8 cellular contexts compared by ENCODE assay signal in the genomic region with DNA sequence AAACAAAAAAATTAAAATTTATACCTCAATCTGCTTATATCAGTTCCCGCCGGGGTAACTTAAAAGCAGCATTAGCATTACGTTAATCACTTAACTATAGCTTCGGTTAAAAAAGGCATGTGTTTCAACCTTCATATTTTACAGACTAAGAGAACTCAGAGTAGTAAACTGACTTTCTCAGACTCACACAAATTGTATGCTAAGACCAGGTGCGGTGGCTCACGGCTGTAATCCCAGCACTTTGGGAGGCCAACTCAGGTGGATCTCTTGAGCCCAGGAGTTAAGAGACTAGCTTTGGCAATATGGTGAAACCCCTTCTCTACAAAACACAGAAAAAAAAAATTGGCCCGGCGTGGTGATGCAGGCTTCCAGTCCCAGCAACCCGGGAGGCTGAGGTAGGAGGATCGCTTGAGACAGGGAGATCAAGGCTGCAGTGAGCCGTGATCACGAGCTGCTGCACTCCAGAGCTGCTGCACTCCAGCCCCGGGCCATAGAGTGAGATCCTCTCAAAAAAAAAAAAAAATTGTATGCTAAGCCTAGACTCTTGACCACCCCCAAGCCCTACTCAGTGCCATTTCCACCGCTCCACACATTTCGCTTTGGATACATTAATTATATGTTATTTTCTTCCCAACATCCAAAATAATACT. TPM values are rescaled to one million over a fixed set of nuclear protein-coding genes. Genes with fewer than 3 reads are reported as not detected.
A peak's percentile ranks its signal among the peaks of the same experiment; 100 is the strongest.
DNase-seq lines count a peak whose midpoint lies in the region; ATAC-seq and TF ChIP-seq lines count a peak whose summit lies in the region.

No MANE protein-coding gene starts in this region.

- no peak overlapping the region for H2AFZ ChIP-seq in fibroblast of lung (ENCODE audit: low read length)

- peaks cover 64% of the 10 kb centered on the region for H3K4me1 Mint-ChIP-seq in T-helper 1 cell treated with Interleukin-12 subunit alpha and Interleukin-12 subunit beta and Interleukin-4 antibody, amounts not matched to agents 30 μg/mL and 1 μg/mL, for 36 hours (ENCODE audit: low read depth)

- H3K27ac ChIP-seq in fibroblast of lung (ENCODE audit: insufficient read depth, low read length) (peak overlapping the region; percentile 95), skeletal muscle tissue (ENCODE audit: low read depth, low read length) (peak overlapping the region; percentile 99)

- H4K20me1 ChIP-seq in fibroblast of lung (ENCODE audit: control insufficient read depth, extremely low read depth, insufficient read depth, low read length), result no peaks in the 10 kb centered on the region

- peak; percentile 27 for DNase-seq in NCI-H510A treated with DMSO at 0.1 percent for 48 hours (lab: John Stamatoyannopoulos, UW)
- DNase-seq in NCI-H510A (lab: John Stamatoyannopoulos, UW), result no peak
- DNase-seq in fibroblast of lung (ENCODE audit: low read depth in 2 of 2), result peak in 1 of 2 donors; percentile 26
- no peak for DNase-seq in dedifferentiated amniotic fluid mesenchymal stem cell (ENCODE audit: extremely low spot score)
- no peak for DNase-seq in LoVo (ENCODE audit: low spot score)

- ATAC-seq in GM18861 (IDR thresholded peaks at IDR 0.05; ENCODE audit: unreplicated experiment), result no peak

- TF ChIP-seq CTCF in fibroblast of lung (conservative IDR thresholded peaks at IDR 0.05 in 1 of 2, IDR thresholded peaks at IDR 0.05 in 1 of 2; ENCODE audit: low read depth in 1 of 2, low read length in 2 of 2), result no peak

- H3K27me3 ChIP-seq in fibroblast of lung (ENCODE audit: control insufficient read depth, insufficient read depth, low read length) (no peaks in the 10 kb centered on the region), skeletal muscle tissue (ENCODE audit: control insufficient read depth in 3 of 3, insufficient read depth in 3 of 3, low read length in 3 of 3) (no peaks in the 10 kb centered on the region)

- H3K36me3 ChIP-seq in fibroblast of lung (ENCODE audit: control insufficient read depth, insufficient read depth, low read length) (no peaks in the 10 kb centered on the region), skeletal muscle tissue (ENCODE audit: control insufficient read depth in 3 of 3, insufficient read depth in 3 of 3, low read length in 3 of 3) (no peaks in the 10 kb centered on the region)

- peaks cover 7% of the 10 kb centered on the region for H3K36me3 Mint-ChIP-seq in T-helper 1 cell treated with Interleukin-12 subunit alpha and Interleukin-12 subunit beta and Interleukin-4 antibody, amounts not matched to agents 30 μg/mL and 1 μg/mL, for 36 hours (ENCODE audit: low read depth)

- H3K9ac ChIP-seq in fibroblast of lung (ENCODE audit: insufficient read depth, low read length) (peak overlapping the region; percentile 48), skeletal muscle tissue (ENCODE audit: low read depth in 1 of 3, low read length in 3 of 3) (peak overlapping the region; percentile 88 to 97 (median 94))

- H3K4me1 ChIP-seq in fibroblast of lung (ENCODE audit: control insufficient read depth, extremely low read depth, insufficient read depth, low read length), result peaks cover 14% of the 10 kb centered on the region
- peaks cover 25 to 35% (median 30%) of the 10 kb centered on the region in 3 donors for H3K4me1 ChIP-seq in skeletal muscle tissue (ENCODE audit: control insufficient read depth in 3 of 3, insufficient read depth in 3 of 3, low read length in 3 of 3)

- peaks cover 70% of the 10 kb centered on the region for H3K79me2 ChIP-seq in fibroblast of lung (ENCODE audit: control insufficient read depth, insufficient read depth, low read length)

- H3K9me3 ChIP-seq in fibroblast of lung (ENCODE audit: control insufficient read depth, insufficient read depth, low read depth, low read length) (no peaks in the 10 kb centered on the region), skeletal muscle tissue (ENCODE audit: control insufficient read depth in 3 of 3, low read length in 3 of 3) (no peaks in the 10 kb centered on the region)

- H3K4me3 Mint-ChIP-seq in T-helper 1 cell treated with Interleukin-12 subunit alpha and Interleukin-12 subunit beta and Interleukin-4 antibody, amounts not matched to agents 30 μg/mL and 1 μg/mL, for 36 hours, result peak overlapping the region; percentile 87

- H3K4me3 ChIP-seq in fibroblast of lung (replicated peaks in 1 of 4; ENCODE audit: control extremely low read depth in 1 of 4, insufficient read depth in 1 of 4, low read depth in 3 of 4, low read length in 4 of 4) (peak overlapping the region; percentile 72 to 88 (median 84)), skeletal muscle tissue (ENCODE audit: low read length in 3 of 3) (peak overlapping the region; percentile 75 to 86 (median 86))

- no peaks in the 10 kb centered on the region for H3K27me3 Mint-ChIP-seq in T-helper 1 cell treated with Interleukin-12 subunit alpha and Interleukin-12 subunit beta and Interleukin-4 antibody, amounts not matched to agents 30 μg/mL and 1 μg/mL, for 36 hours (ENCODE audit: low read depth)

- no peaks in the 10 kb centered on the region for H3K9me3 Mint-ChIP-seq in T-helper 1 cell treated with Interleukin-12 subunit alpha and Interleukin-12 subunit beta and Interleukin-4 antibody, amounts not matched to agents 30 μg/mL and 1 μg/mL, for 36 hours

- H3K4me2 ChIP-seq in fibroblast of lung (ENCODE audit: extremely low read depth, insufficient read depth, low read length), result peak overlapping the region; percentile 88

- H3K27ac Mint-ChIP-seq in T-helper 1 cell treated with Interleukin-12 subunit alpha and Interleukin-12 subunit beta and Interleukin-4 antibody, amounts not matched to agents 30 μg/mL and 1 μg/mL, for 36 hours, result peak overlapping the region; percentile 57

RNA-seq across cellular contexts. Expression of a gene that starts 2.4 kb away (rescaled TPM):
- total RNA-seq in fibroblast of lung, result 48.3 and 51.4 TPM in 2 replicates
- 33.0 and 36.4 TPM in 2 replicates for polyA plus RNA-seq in fibroblast of lung
- polyA plus RNA-seq in fibroblast of lung (2012), result 39.9 and 42.8 TPM in 2 replicates
- polyA minus RNA-seq in fibroblast of lung (ENCODE audit: low replicate concordance), result 2.6 and 7.5 TPM in 2 replicates
- total RNA-seq in skeletal muscle tissue, result 48.0 TPM
